ENCODE assay signal across 8 cellular contexts in the genomic region with DNA sequence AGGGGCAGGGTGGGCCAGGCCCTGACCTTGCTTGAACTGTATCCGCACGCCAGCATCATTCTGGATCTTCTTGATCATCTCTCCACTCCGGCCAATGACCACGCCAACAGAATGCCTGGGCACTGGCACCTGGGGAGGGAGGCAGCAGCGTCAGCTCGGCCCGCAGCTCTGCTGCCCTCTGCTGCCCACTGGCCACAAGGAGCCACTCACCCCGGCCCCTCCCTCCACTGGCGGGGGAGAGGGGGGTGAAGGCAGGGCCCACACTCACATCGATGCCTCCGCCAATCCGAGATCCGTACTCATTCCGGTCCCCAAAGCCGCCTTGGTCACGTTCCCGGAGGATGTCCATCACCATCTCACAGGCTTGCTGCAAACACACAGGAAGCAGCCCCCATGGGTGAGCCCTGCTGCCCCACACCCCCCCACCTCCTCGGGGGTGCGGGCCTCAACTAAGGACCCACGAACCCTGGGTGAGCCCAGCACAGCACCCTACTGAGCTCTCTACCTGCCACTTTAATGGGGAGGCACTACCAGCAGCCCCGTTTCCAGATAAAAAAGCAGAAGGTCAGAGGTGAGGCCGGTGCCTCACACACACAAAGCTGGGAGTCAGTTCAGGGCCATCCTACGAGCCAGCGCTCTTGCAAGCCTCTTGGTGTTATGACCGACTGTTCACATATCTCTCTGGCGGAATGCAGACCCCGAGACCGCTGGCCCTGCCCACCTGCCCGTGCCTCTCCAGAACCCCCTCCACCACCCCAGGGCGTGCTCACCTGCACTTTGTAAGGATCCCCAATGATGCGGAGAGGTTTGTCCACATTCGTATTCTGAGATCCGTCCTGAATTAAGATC.
A peak's percentile ranks its signal among the peaks of the same experiment; 100 is the strongest.
DNase-seq lines count a peak whose midpoint lies in the region; FAIRE-seq and TF ChIP-seq lines count a peak whose summit lies in the region.
"Had no signal": no experiment of that assay in that cellular context is flagged by ENCODE, and none has a peak within 500 bp of the region (broad histone marks: within the 10 kb centered on the region; RNA-seq: fewer than 3 reads in every experiment).

No MANE protein-coding gene starts in this region.

- in situ Hi-C loops in astrocyte of the cerebellum (cut with HindIII; ENCODE audit: low sequenced_read_pairs): no loop called here

- TF ChIP-seq CTCF in HEK293 (tag by site-specific recombination; IDR thresholded peaks at IDR 0.05) (peak; percentile 84), astrocyte of the cerebellum (IDR thresholded peaks at IDR 0.05; ENCODE audit: low read depth, low read length, missing control alignments) (peak; percentile 52)

- H3K27ac ChIP-seq in HEK293 (ENCODE audit: extremely low read depth, low read depth, low read length): no peak overlapping the region
- H3K27ac ChIP-seq: SJCRH30 had no signal

- CTCF ChIA-PET in HEK293 (lab: Yijun Ruan, JAX): interaction anchor here (0.6 to 0.7 kb wide), 2 partner anchors 8 to 69 kb away, joined by 3 read pairs; no protein-coding TSS in a partner anchor

- H3K36me3 ChIP-seq in HEK293 (ENCODE audit: control insufficient read depth in 2 of 2, insufficient read depth in 1 of 2, low read length in 2 of 2): peaks cover 19 to 90% of the 10 kb centered on the region in 2 experiments

- H3K4me1 ChIP-seq in HEK293 (ENCODE audit: control insufficient read depth, insufficient read depth, low read length): peaks cover 7% of the 10 kb centered on the region
- H3K4me1 ChIP-seq: SJCRH30 had no signal

- H3K4me3 ChIP-seq in HEK293 (ENCODE audit: low read depth, low read length): no peak overlapping the region
- no peak overlapping the region for H3K4me3 ChIP-seq in astrocyte of the cerebellum (ENCODE audit: low read depth, low read length)
- H3K4me3 ChIP-seq: SJCRH30 had no signal

- H3K9me3 ChIP-seq in HEK293 (ENCODE audit: control insufficient read depth, insufficient read depth, low read depth, low read length): no peaks in the 10 kb centered on the region
- H3K9me3 ChIP-seq: SJCRH30 had no signal

- no peak for FAIRE-seq in GM19239 (lab: Jason Lieb, UNC)

- DNase-seq in astrocyte of the cerebellum (ENCODE audit: low read depth) (no peak), hippocampal formation (lab: John Stamatoyannopoulos, UW) (peak; percentile 5 to 24), superior temporal gyrus (ENCODE audit: extremely low spot score) (peak; percentile 58), GM19239 (ENCODE audit: insufficient read length, low spot score) (no peak), NCI-H526 treated with DMSO at 0.1 percent for 48 hours (lab: John Stamatoyannopoulos, UW) (no peak), NCI-H82 treated with DMSO at 0.1 percent for 48 hours (lab: John Stamatoyannopoulos, UW; ENCODE audit: unreplicated experiment) (no peak)
- DNase-seq: SJCRH30 had no signal

- POLR2A ChIA-PET in HEK293 (lab: Yijun Ruan, JAX): interaction anchor here (1.3 kb wide), 1 partner anchor 25 kb away, joined by 3 read pairs; a partner anchor contains a TSS

TF ChIP-seq in HEK293, 187 proteins besides CTCF, POLR2A, EP300 and RAD21:
- TF ChIP-seq, protein P1, sequence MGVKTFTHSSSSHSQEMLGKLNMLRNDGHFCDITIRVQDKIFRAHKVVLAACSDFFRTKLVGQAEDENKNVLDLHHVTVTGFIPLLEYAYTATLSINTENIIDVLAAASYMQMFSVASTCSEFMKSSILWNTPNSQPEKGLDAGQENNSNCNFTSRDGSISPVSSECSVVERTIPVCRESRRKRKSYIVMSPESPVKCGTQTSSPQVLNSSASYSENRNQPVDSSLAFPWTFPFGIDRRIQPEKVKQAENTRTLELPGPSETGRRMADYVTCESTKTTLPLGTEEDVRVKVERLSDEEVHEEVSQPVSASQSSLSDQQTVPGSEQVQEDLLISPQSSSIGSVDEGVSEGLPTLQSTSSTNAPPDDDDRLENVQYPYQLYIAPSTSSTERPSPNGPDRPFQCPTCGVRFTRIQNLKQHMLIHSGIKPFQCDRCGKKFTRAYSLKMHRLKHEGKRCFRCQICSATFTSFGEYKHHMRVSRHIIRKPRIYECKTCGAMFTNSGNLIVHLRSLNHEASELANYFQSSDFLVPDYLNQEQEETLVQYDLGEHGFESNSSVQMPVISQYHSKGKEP (tag by site-specific recombination; IDR thresholded peaks at IDR 0.05): no peak
- TF ChIP-seq, protein P2, sequence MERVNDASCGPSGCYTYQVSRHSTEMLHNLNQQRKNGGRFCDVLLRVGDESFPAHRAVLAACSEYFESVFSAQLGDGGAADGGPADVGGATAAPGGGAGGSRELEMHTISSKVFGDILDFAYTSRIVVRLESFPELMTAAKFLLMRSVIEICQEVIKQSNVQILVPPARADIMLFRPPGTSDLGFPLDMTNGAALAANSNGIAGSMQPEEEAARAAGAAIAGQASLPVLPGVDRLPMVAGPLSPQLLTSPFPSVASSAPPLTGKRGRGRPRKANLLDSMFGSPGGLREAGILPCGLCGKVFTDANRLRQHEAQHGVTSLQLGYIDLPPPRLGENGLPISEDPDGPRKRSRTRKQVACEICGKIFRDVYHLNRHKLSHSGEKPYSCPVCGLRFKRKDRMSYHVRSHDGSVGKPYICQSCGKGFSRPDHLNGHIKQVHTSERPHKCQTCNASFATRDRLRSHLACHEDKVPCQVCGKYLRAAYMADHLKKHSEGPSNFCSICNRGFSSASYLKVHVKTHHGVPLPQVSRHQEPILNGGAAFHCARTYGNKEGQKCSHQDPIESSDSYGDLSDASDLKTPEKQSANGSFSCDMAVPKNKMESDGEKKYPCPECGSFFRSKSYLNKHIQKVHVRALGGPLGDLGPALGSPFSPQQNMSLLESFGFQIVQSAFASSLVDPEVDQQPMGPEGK (tag by site-specific recombination; IDR thresholded peaks at IDR 0.05): peak; percentile 64
- TF ChIP-seq ZNF623 (tag by site-specific recombination; IDR thresholded peaks at IDR 0.05) (no peak), ZSCAN30 (tag by site-specific recombination; IDR thresholded peaks at IDR 0.05) (no peak)
- TF ChIP-seq, protein P3, sequence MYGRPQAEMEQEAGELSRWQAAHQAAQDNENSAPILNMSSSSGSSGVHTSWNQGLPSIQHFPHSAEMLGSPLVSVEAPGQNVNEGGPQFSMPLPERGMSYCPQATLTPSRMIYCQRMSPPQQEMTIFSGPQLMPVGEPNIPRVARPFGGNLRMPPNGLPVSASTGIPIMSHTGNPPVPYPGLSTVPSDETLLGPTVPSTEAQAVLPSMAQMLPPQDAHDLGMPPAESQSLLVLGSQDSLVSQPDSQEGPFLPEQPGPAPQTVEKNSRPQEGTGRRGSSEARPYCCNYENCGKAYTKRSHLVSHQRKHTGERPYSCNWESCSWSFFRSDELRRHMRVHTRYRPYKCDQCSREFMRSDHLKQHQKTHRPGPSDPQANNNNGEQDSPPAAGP (tag by site-specific recombination; IDR thresholded peaks at IDR 0.05): no peak
- TF ChIP-seq, protein P4, sequence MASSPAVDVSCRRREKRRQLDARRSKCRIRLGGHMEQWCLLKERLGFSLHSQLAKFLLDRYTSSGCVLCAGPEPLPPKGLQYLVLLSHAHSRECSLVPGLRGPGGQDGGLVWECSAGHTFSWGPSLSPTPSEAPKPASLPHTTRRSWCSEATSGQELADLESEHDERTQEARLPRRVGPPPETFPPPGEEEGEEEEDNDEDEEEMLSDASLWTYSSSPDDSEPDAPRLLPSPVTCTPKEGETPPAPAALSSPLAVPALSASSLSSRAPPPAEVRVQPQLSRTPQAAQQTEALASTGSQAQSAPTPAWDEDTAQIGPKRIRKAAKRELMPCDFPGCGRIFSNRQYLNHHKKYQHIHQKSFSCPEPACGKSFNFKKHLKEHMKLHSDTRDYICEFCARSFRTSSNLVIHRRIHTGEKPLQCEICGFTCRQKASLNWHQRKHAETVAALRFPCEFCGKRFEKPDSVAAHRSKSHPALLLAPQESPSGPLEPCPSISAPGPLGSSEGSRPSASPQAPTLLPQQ (tag by site-specific recombination; IDR thresholded peaks at IDR 0.05): 0 out of 2 replicates have a peak, but pooled peaks have one; percentile 32

Comparison
In these comparisons a context has a peak if more than half of its experiments do, and no peak if none do; other contexts are left out.
1. DNase-seq: peak in hippocampal formation (2 of 2) and superior temporal gyrus (single experiment); none in astrocyte of the cerebellum (single experiment), GM19239 (single experiment), NCI-H526 treated with DMSO at 0.1 percent for 48 hours (single experiment) and NCI-H82 treated with DMSO at 0.1 percent for 48 hours (single experiment).